Comparison of ENCODE assay signal across 28 cellular contexts in genomic region chr19:55230780-55231179, GRCh38. TPM values are rescaled to one million over a fixed set of nuclear protein-coding genes. Genes with fewer than 3 reads are reported as not detected.
DNase-seq lines count a peak whose midpoint lies in the region; ATAC-seq, FAIRE-seq and TF ChIP-seq lines count a peak whose summit lies in the region.
"Had no signal": no experiment of that assay in that cellular context is flagged by ENCODE, and none has a peak within 500 bp of the region (broad histone marks: within the 10 kb centered on the region; RNA-seq: fewer than 3 reads in every experiment).

No MANE protein-coding gene starts in this region.

- no peak for TF ChIP-seq POLR2A in K562 (conservative IDR thresholded peaks at IDR 0.05)

- no peak overlapping the region for H3K4me3 Mint-ChIP-seq in natural killer cell treated with Interleukin-12 subunit alpha and Interleukin-12 subunit beta and Interleukin-15 and Interleukin-18, amount 100 ng/mL, for 72 hours
- no peak overlapping the region for H3K4me3 Mint-ChIP-seq in natural killer cell
- no peak overlapping the region for H3K4me3 Mint-ChIP-seq in stimulated activated effector memory CD8-positive, alpha-beta T cell treated with anti-CD3 and anti-CD28 coated beads, Interleukin-12 subunit alpha, Interleukin-12 subunit beta, amount 100 ng/mL, for 72 hours
- H3K4me3 Mint-ChIP-seq: CD14-positive monocyte; CD4-positive, alpha-beta T cell; CD8-positive, alpha-beta memory T cell had no signal

- peaks cover 0 to 43% of the 10 kb centered on the region in 2 experiments; a peak in 1 of 5 replicates for H3K4me1 ChIP-seq in K562 (replicated peaks in 1 of 2; ENCODE audit: control insufficient read depth in 2 of 2, insufficient read depth in 2 of 2, low read length in 2 of 2)
- no peaks in the 10 kb centered on the region for H3K4me1 ChIP-seq in upper lobe of right lung
- H3K4me1 ChIP-seq in SJCRH30 = no peaks in the 10 kb centered on the region

- H3K27ac ChIP-seq in K562 (ENCODE audit: extremely low read depth, low read depth, low read length) (no peak overlapping the region), upper lobe of right lung (no peak overlapping the region), SJCRH30 (no peak overlapping the region)
- H3K27ac ChIP-seq: A549 had no signal

- no peaks in the 10 kb centered on the region for H3K27me3 Mint-ChIP-seq in natural killer cell treated with Interleukin-12 subunit alpha and Interleukin-12 subunit beta and Interleukin-15 and Interleukin-18, amount 100 ng/mL, for 72 hours
- H3K27me3 Mint-ChIP-seq in natural killer cell (ENCODE audit: low read depth in 2 of 2) = no peaks in the 10 kb centered on the region
- H3K27me3 Mint-ChIP-seq: CD4-positive, alpha-beta T cell; CD8-positive, alpha-beta memory T cell had no signal

- no peaks in the 10 kb centered on the region for H3K27me3 ChIP-seq in K562 (ENCODE audit: control insufficient read depth in 2 of 2, insufficient read depth in 2 of 2, low read length in 2 of 2)
- H3K27me3 ChIP-seq in upper lobe of right lung = no peaks in the 10 kb centered on the region
- H3K27me3 ChIP-seq in SJCRH30 = no peaks in the 10 kb centered on the region
- H3K27me3 ChIP-seq: BE2C; BLaER1 treated with 17β-estradiol and CSF1 and Interleukin-3, amounts not matched to agents 10 nM and 100 nM had no signal

- no peak overlapping the region for H3K27ac Mint-ChIP-seq in natural killer cell treated with Interleukin-12 subunit alpha and Interleukin-12 subunit beta and Interleukin-15 and Interleukin-18, amount 100 ng/mL, for 72 hours
- H3K27ac Mint-ChIP-seq in natural killer cell = no peak overlapping the region
- peak overlapping the region; percentile 10 for H3K27ac Mint-ChIP-seq in stimulated activated effector memory CD8-positive, alpha-beta T cell treated with anti-CD3 and anti-CD28 coated beads, Interleukin-12 subunit alpha, Interleukin-12 subunit beta, amount 100 ng/mL, for 72 hours
- H3K27ac Mint-ChIP-seq: CD4-positive, alpha-beta T cell had no signal

- FAIRE-seq in K562 (lab: Jason Lieb, UNC) = no peak
- FAIRE-seq: A549, D721Med, GM12891, GM18507, H54 had no signal

- peaks cover 3% of the 10 kb centered on the region for H3K9me1 ChIP-seq in K562 (ENCODE audit: control insufficient read depth, insufficient read depth, low read length)

- H3K4me1 Mint-ChIP-seq in natural killer cell treated with Interleukin-12 subunit alpha and Interleukin-12 subunit beta and Interleukin-15 and Interleukin-18, amount 100 ng/mL, for 72 hours (ENCODE audit: low read depth in 2 of 2) = peaks cover 8 to 14% of the 10 kb centered on the region in 2 donors
- peaks cover 11 to 12% of the 10 kb centered on the region in 2 donors for H3K4me1 Mint-ChIP-seq in natural killer cell
- peaks cover 3% of the 10 kb centered on the region for H3K4me1 Mint-ChIP-seq in stimulated activated effector memory CD8-positive, alpha-beta T cell treated with anti-CD3 and anti-CD28 coated beads, Interleukin-12 subunit alpha, Interleukin-12 subunit beta, amount 100 ng/mL, for 72 hours

- H4K20me1 ChIP-seq in K562 (replicated peaks; ENCODE audit: control insufficient read depth, insufficient read depth, low read length) = no peaks in the 10 kb centered on the region

- H3K36me3 Mint-ChIP-seq in natural killer cell treated with Interleukin-12 subunit alpha and Interleukin-12 subunit beta and Interleukin-15 and Interleukin-18, amount 100 ng/mL, for 72 hours = peaks cover 19% of the 10 kb centered on the region
- H3K36me3 Mint-ChIP-seq in natural killer cell = peaks cover 16% of the 10 kb centered on the region
- H3K36me3 Mint-ChIP-seq in stimulated activated effector memory CD8-positive, alpha-beta T cell treated with anti-CD3 and anti-CD28 coated beads, Interleukin-12 subunit alpha, Interleukin-12 subunit beta, amount 100 ng/mL, for 72 hours = peaks cover 96% of the 10 kb centered on the region

- POLR2A ChIA-PET in K562 (lab: Yijun Ruan, JAX) = interaction anchor here (1.1 kb wide), 1 partner anchor 13 kb away, joined by 3 read pairs; no protein-coding TSS in a partner anchor

- no peaks in the 10 kb centered on the region for H3K9me3 Mint-ChIP-seq in natural killer cell treated with Interleukin-12 subunit alpha and Interleukin-12 subunit beta and Interleukin-15 and Interleukin-18, amount 100 ng/mL, for 72 hours
- no peaks in the 10 kb centered on the region for H3K9me3 Mint-ChIP-seq in natural killer cell
- H3K9me3 Mint-ChIP-seq in stimulated activated effector memory CD8-positive, alpha-beta T cell treated with anti-CD3 and anti-CD28 coated beads, Interleukin-12 subunit alpha, Interleukin-12 subunit beta, amount 100 ng/mL, for 72 hours = no peaks in the 10 kb centered on the region
- H3K9me3 Mint-ChIP-seq: CD4-positive, alpha-beta T cell; CD8-positive, alpha-beta memory T cell had no signal

- WGBS in K562 (ENCODE audit: insufficient coverage, low coverage, missing lambda C conversion rate) = 94% methylated on average over 5 of the region's 13 CpGs

- no peak overlapping the region for H2AFZ ChIP-seq in K562 (ENCODE audit: low read depth, low read length)

- H3K9me3 ChIP-seq in K562 (replicated peaks; ENCODE audit: control insufficient read depth, insufficient read depth, low read depth, low read length) = no peaks in the 10 kb centered on the region
- no peaks in the 10 kb centered on the region for H3K9me3 ChIP-seq in upper lobe of right lung
- H3K9me3 ChIP-seq in SJCRH30 (replicated peaks) = no peaks in the 10 kb centered on the region
- H3K9me3 ChIP-seq: A549; BE2C; BLaER1 treated with 17β-estradiol and CSF1 and Interleukin-3, amounts not matched to agents 10 nM and 100 nM had no signal

- intact Hi-C loops in natural killer cell (cut with micrococcal nuclease) (no loop called here), K562 (cut with micrococcal nuclease) (no loop called here), upper lobe of right lung (cut with DNase I) (no loop called here)

- no peak overlapping the region for H3K4me2 ChIP-seq in K562 (ENCODE audit: insufficient read depth, low read length)
- H3K4me2 ChIP-seq: A549; BLaER1 treated with 17β-estradiol and CSF1 and Interleukin-3, amounts not matched to agents 10 nM and 100 nM had no signal

- BruUV-seq in K562 (replicated peaks; lab: Mats Ljungman, UMichigan) = no TSS peak

- no peaks in the 10 kb centered on the region for H3K79me2 ChIP-seq in K562 (ENCODE audit: control insufficient read depth, insufficient read depth, low read length)

- CTCF ChIA-PET in K562 (lab: Yijun Ruan, JAX; ENCODE audit: low intra/inter-chr PET ratio) = no interaction called here

- H3K4me3 ChIP-seq in K562 (no peak overlapping the region), upper lobe of right lung (no peak overlapping the region), SJCRH30 (no peak overlapping the region)
- H3K4me3 ChIP-seq: A549; BLaER1 treated with 17β-estradiol and CSF1 and Interleukin-3, amounts not matched to agents 10 nM and 100 nM had no signal

- no peak for TF ChIP-seq EP300 in K562 (IDR thresholded peaks at IDR 0.05; ENCODE audit: low read length)

- no peak overlapping the region for H3K9ac ChIP-seq in K562 (ENCODE audit: insufficient read depth in 1 of 2, low read depth in 2 of 2, low read length in 2 of 2)
- H3K9ac ChIP-seq: BLaER1 treated with 17β-estradiol and CSF1 and Interleukin-3, amounts not matched to agents 10 nM and 100 nM had no signal

- TF ChIP-seq CTCF in natural killer cell (IDR thresholded peaks at IDR 0.05) = no peak
- TF ChIP-seq CTCF in K562 (IDR thresholded peaks at IDR 0.05 in 2 of 3, conservative IDR thresholded peaks at IDR 0.05 in 1 of 3; ENCODE audit: insufficient read depth in 2 of 3, low read depth in 1 of 3, low read length in 3 of 3) = no peak
- no peak for TF ChIP-seq CTCF in upper lobe of right lung (IDR thresholded peaks at IDR 0.05)

- no peak for TF ChIP-seq RAD21 in K562 (CRISPR knock-in tag; conservative IDR thresholded peaks at IDR 0.05 in 1 of 2, IDR thresholded peaks at IDR 0.05 in 1 of 2)

- peaks cover 94% of the 10 kb centered on the region for H3K36me3 ChIP-seq in K562 (ENCODE audit: control insufficient read depth, insufficient read depth, low read length)
- H3K36me3 ChIP-seq in upper lobe of right lung = peaks cover 77% of the 10 kb centered on the region
- H3K36me3 ChIP-seq in SJCRH30 = peaks cover 14% of the 10 kb centered on the region

- peak; percentile 40 for DNase-seq in natural killer cell treated with Interleukin-12 subunit alpha and Interleukin-12 subunit beta and Interleukin-15 and Interleukin-18, amount 100 ng/mL, for 72 hours (ENCODE audit: low spot score)
- DNase-seq in natural killer cell = no peak
- no peak for DNase-seq in K562 (ENCODE audit: extremely low read depth in 1 of 4, low spot score in 3 of 4)
- no peak for DNase-seq in stimulated activated effector memory CD8-positive, alpha-beta T cell treated with anti-CD3 and anti-CD28 coated beads, Interleukin-12 subunit alpha, Interleukin-12 subunit beta, amount 100 ng/mL, for 72 hours (ENCODE audit: low spot score in 2 of 2)
- DNase-seq in upper lobe of right lung = peak; percentile 60
- DNase-seq in SJCRH30 = no peak
- DNase-seq in activated naive CD4-positive, alpha-beta T cell (lab: John Stamatoyannopoulos, UW) = no peak
- DNase-seq: 8988T; ACHN; AML-193; BE2C; CD4-positive, alpha-beta T cell; CD8-positive, alpha-beta memory T cell; DMS 273 treated with DMSO at 0.1 percent for 48 hours; DMS53; DMS79 treated with DMSO at 0.1 percent for 48 hours; GF-D8; GOT3; HCEC 1CT had no signal

- in situ Hi-C loops in K562 (cut with MboI) = no loop called here

- ATAC-seq in natural killer cell treated with Interleukin-12 subunit alpha and Interleukin-12 subunit beta and Interleukin-15 and Interleukin-18, amount 100 ng/mL, for 72 hours = no peak
- ATAC-seq in natural killer cell (no peak), K562 (no peak), upper lobe of right lung (no peak)
- no peak for ATAC-seq in stimulated activated effector memory CD8-positive, alpha-beta T cell treated with anti-CD3 and anti-CD28 coated beads, Interleukin-12 subunit alpha, Interleukin-12 subunit beta, amount 100 ng/mL, for 72 hours
- ATAC-seq in activated CD4-positive, CD25-positive, alpha-beta regulatory T cell treated with anti-CD3 and anti-CD28 coated beads, Interleukin-2, amount 50 U/mL, for 24 hours = no peak
- ATAC-seq: A549 had no signal

RNA-seq across cellular contexts. Expression of gene TMEM86B, which starts 2.2 kb away (rescaled TPM):
- total RNA-seq in natural killer cell treated with Interleukin-12 subunit alpha and Interleukin-12 subunit beta and Interleukin-15 and Interleukin-18, amount 100 ng/mL, for 72 hours = 10 to 100 TPM in 1 of 2 donors, 1 to 10 TPM in 1; 8.3 to 31.6 TPM
- 10 to 100 TPM; 12.6 to 14.7 (median 14.6) TPM for total RNA-seq in natural killer cell
- 8.0 and 35.1 TPM in 2 replicates for total RNA-seq in K562 (2011; cell fraction: chromatin; rRNA removed; ENCODE audit: low replicate concordance)
- 26.1 and 32.9 TPM in 2 replicates for total RNA-seq in K562 (2011; cell fraction: nucleolus; rRNA removed)
- 13.7 and 16.3 TPM in 2 replicates for total RNA-seq in K562 (2011; cell fraction: nucleoplasm; rRNA removed)
- 3.9 and 4.6 TPM in 2 replicates for total RNA-seq in K562 (2014; rRNA removed)
- 0.19 and 0.55 TPM in 2 replicates for total RNA-seq in K562 (2014; rRNA removed; fragmentation: Illumina TruSeq; extraction: Trizol)
- 2.1 TPM in 2 replicates for total RNA-seq in K562 (2015; rRNA removed; fragmentation: Illumina TruSeq; extraction: Trizol)
- total RNA-seq in K562 (2021) = 5.7 and 6.3 TPM in 2 replicates
- polyA plus RNA-seq in K562 (2011; rRNA removed) = 1.3 and 3.2 TPM in 2 replicates
- 2.8 and 7.3 TPM in 2 replicates for polyA plus RNA-seq in K562 (2011; cell fraction: cytosol; rRNA removed)
- 23.8 and 45.7 TPM in 2 replicates for polyA plus RNA-seq in K562 (2011; cell fraction: nucleus; rRNA removed)
- polyA plus RNA-seq in K562 (2012) = 5.1 and 12.3 TPM in 2 replicates
- 2.2 and 5.1 TPM in 2 replicates for polyA plus RNA-seq in K562 (2014; fragmentation: Illumina TruSeq; extraction: Trizol)
- under 1 TPM; 0.28 to 0.41 TPM for polyA plus RNA-seq in K562 (2014; fragmentation: Nextera tagmentation; extraction: Ambion mirVana)
- 6.2 and 7.9 TPM in 2 replicates for polyA plus RNA-seq in K562 (2014; rRNA removed)
- polyA minus RNA-seq in K562 (2011; rRNA and poly(A)+ RNA removed) = 0.81 and 1.5 TPM in 2 replicates
- polyA minus RNA-seq in K562 (2011; cell fraction: cytosol; rRNA and poly(A)+ RNA removed) = 1.2 TPM in 1 of 2 replicates, not detected in the other
- 4.4 and 5.9 TPM in 2 replicates for polyA minus RNA-seq in K562 (2011; cell fraction: nucleus; rRNA and poly(A)+ RNA removed)
- total RNA-seq in upper lobe of right lung = 4.3 TPM
- total RNA-seq in SJCRH30 (2014; rRNA removed; shearing (Covaris generic)) = 2.3 and 2.5 TPM in 2 replicates

RNA-seq across cellular contexts. Expression of gene PTPRH, which starts 21.5 kb away (rescaled TPM):
- under 1 TPM in 1 of 2 donors, not detected in 1; 0.11 TPM for total RNA-seq in natural killer cell treated with Interleukin-12 subunit alpha and Interleukin-12 subunit beta and Interleukin-15 and Interleukin-18, amount 100 ng/mL, for 72 hours
- total RNA-seq in natural killer cell (under 1 TPM in 1 of 3 donors, not detected in 2; 0.45 TPM), K562 (2014; rRNA removed) (24.0 and 36.5 TPM in 2 replicates), K562 (2014; rRNA removed; fragmentation: Illumina TruSeq; extraction: Trizol) (14.7 and 17.6 TPM in 2 replicates), K562 (2015; rRNA removed; fragmentation: Illumina TruSeq; extraction: Trizol) (18.6 and 19.0 TPM in 2 replicates), K562 (2021) (25.5 and 26.4 TPM in 2 replicates), upper lobe of right lung (not detected)
- 57.9 and 171 TPM in 2 replicates for total RNA-seq in K562 (2011; cell fraction: chromatin; rRNA removed; ENCODE audit: low replicate concordance)
- 67.1 and 78.4 TPM in 2 replicates for total RNA-seq in K562 (2011; cell fraction: nucleolus; rRNA removed)
- total RNA-seq in K562 (2011; cell fraction: nucleoplasm; rRNA removed) = 53.0 and 59.6 TPM in 2 replicates
- polyA plus RNA-seq in K562 (2011; rRNA removed) (33.6 and 34.3 TPM in 2 replicates), K562 (2014; fragmentation: Illumina TruSeq; extraction: Trizol) (31.2 and 33.2 TPM in 2 replicates), K562 (2014; fragmentation: Nextera tagmentation; extraction: Ambion mirVana) (1 to 10 TPM in 1 of 2 experiments, under 1 TPM in 1; 0.87 to 2.9 TPM), K562 (2014; rRNA removed) (22.7 and 22.8 TPM in 2 replicates)
- 31.6 and 38.9 TPM in 2 replicates for polyA plus RNA-seq in K562 (2011; cell fraction: cytosol; rRNA removed)
- polyA plus RNA-seq in K562 (2011; cell fraction: nucleus; rRNA removed) = 66.1 and 111 TPM in 2 replicates
- polyA plus RNA-seq in K562 (2012) = 19.2 and 61.5 TPM in 2 replicates
- polyA minus RNA-seq in K562 (2011; rRNA and poly(A)+ RNA removed) = 34.7 and 44.2 TPM in 2 replicates
- 15.8 and 20.3 TPM in 2 replicates for polyA minus RNA-seq in K562 (2011; cell fraction: cytosol; rRNA and poly(A)+ RNA removed)
- 46.6 and 47.5 TPM in 2 replicates for polyA minus RNA-seq in K562 (2011; cell fraction: nucleus; rRNA and poly(A)+ RNA removed)
- 0.94 and 1.4 TPM in 2 replicates for total RNA-seq in SJCRH30 (2014; rRNA removed; shearing (Covaris generic))
- total RNA-seq: CD4-positive, alpha-beta T cell; CD8-positive, alpha-beta memory T cell had no signal
- polyA plus RNA-seq: CD8-positive, alpha-beta memory T cell had no signal

RNA-seq across cellular contexts. Expression of gene PPP6R1, which starts 28.0 kb away (rescaled TPM):
- 100 to 1,000 TPM; 260 to 492 TPM for total RNA-seq in natural killer cell treated with Interleukin-12 subunit alpha and Interleukin-12 subunit beta and Interleukin-15 and Interleukin-18, amount 100 ng/mL, for 72 hours
- total RNA-seq in natural killer cell = 100 to 1,000 TPM; 252 to 275 (median 260) TPM
- 138 and 331 TPM in 2 replicates for total RNA-seq in K562 (2011; cell fraction: chromatin; rRNA removed; ENCODE audit: low replicate concordance)
- total RNA-seq in K562 (2011; cell fraction: nucleolus; rRNA removed) = 170 and 181 TPM in 2 replicates
- total RNA-seq in K562 (2011; cell fraction: nucleoplasm; rRNA removed) = 119 and 126 TPM in 2 replicates
- 58.3 and 78.9 TPM in 2 replicates for total RNA-seq in K562 (2014; rRNA removed)
- 25.5 and 28.1 TPM in 2 replicates for total RNA-seq in K562 (2014; rRNA removed; fragmentation: Illumina TruSeq; extraction: Trizol)
- total RNA-seq in K562 (2015; rRNA removed; fragmentation: Illumina TruSeq; extraction: Trizol) = 37.2 and 39.6 TPM in 2 replicates
- total RNA-seq in K562 (2021) = 115 and 135 TPM in 2 replicates
- 37.0 and 59.5 TPM in 2 replicates for polyA plus RNA-seq in K562 (2011; rRNA removed)
- 51.6 and 73.6 TPM in 2 replicates for polyA plus RNA-seq in K562 (2011; cell fraction: cytosol; rRNA removed)
- polyA plus RNA-seq in K562 (2011; cell fraction: nucleus; rRNA removed) = 101 and 109 TPM in 2 replicates
- 69.7 and 88.1 TPM in 2 replicates for polyA plus RNA-seq in K562 (2012)
- polyA plus RNA-seq in K562 (2014; fragmentation: Illumina TruSeq; extraction: Trizol) = 42.6 and 75.6 TPM in 2 replicates
- under 1 TPM; 0.48 to 0.89 TPM for polyA plus RNA-seq in K562 (2014; fragmentation: Nextera tagmentation; extraction: Ambion mirVana)
- polyA plus RNA-seq in K562 (2014; rRNA removed) = 72.9 and 82.6 TPM in 2 replicates
- polyA minus RNA-seq in K562 (2011; rRNA and poly(A)+ RNA removed) = 47.1 and 60.9 TPM in 2 replicates
- polyA minus RNA-seq in K562 (2011; cell fraction: cytosol; rRNA and poly(A)+ RNA removed) = 68.7 and 77.1 TPM in 2 replicates
- polyA minus RNA-seq in K562 (2011; cell fraction: nucleus; rRNA and poly(A)+ RNA removed) = 31.9 and 52.0 TPM in 2 replicates
- total RNA-seq in upper lobe of right lung = 61.0 TPM
- total RNA-seq in SJCRH30 (2014; rRNA removed; shearing (Covaris generic)) = 39.5 and 44.9 TPM in 2 replicates

RNA-seq across cellular contexts. Expression of gene HSPBP1, which starts 49.1 kb away (rescaled TPM):
- 10 to 100 TPM; 38.2 to 53.1 TPM for total RNA-seq in natural killer cell treated with Interleukin-12 subunit alpha and Interleukin-12 subunit beta and Interleukin-15 and Interleukin-18, amount 100 ng/mL, for 72 hours
- total RNA-seq in natural killer cell (10 to 100 TPM; 17.1 to 19.5 (median 18.5) TPM), K562 (2014; rRNA removed) (54.6 and 63.3 TPM in 2 replicates), K562 (2014; rRNA removed; fragmentation: Illumina TruSeq; extraction: Trizol) (12.3 and 13.9 TPM in 2 replicates), K562 (2015; rRNA removed; fragmentation: Illumina TruSeq; extraction: Trizol) (38.7 and 41.3 TPM in 2 replicates), K562 (2021) (81.3 and 85.8 TPM in 2 replicates), upper lobe of right lung (19.7 TPM)
- total RNA-seq in K562 (2011; cell fraction: chromatin; rRNA removed; ENCODE audit: low replicate concordance) = 1.8 and 7.4 TPM in 2 replicates
- 14.1 and 16.0 TPM in 2 replicates for total RNA-seq in K562 (2011; cell fraction: nucleolus; rRNA removed)
- total RNA-seq in K562 (2011; cell fraction: nucleoplasm; rRNA removed) = 5.8 and 8.5 TPM in 2 replicates
- polyA plus RNA-seq in K562 (2011; rRNA removed) (20.6 and 30.4 TPM in 2 replicates), K562 (2014; fragmentation: Illumina TruSeq; extraction: Trizol) (21.8 and 37.7 TPM in 2 replicates), K562 (2014; fragmentation: Nextera tagmentation; extraction: Ambion mirVana) (1 to 10 TPM in 1 of 2 experiments, under 1 TPM in 1; 0.83 to 1.5 TPM), K562 (2014; rRNA removed) (59.0 and 62.3 TPM in 2 replicates)
- 38.3 and 103 TPM in 2 replicates for polyA plus RNA-seq in K562 (2011; cell fraction: cytosol; rRNA removed)
- 17.4 and 24.9 TPM in 2 replicates for polyA plus RNA-seq in K562 (2011; cell fraction: nucleus; rRNA removed)
- 67.2 and 80.0 TPM in 2 replicates for polyA plus RNA-seq in K562 (2012)
- polyA minus RNA-seq in K562 (2011; rRNA and poly(A)+ RNA removed) = 5.2 and 9.1 TPM in 2 replicates
- 23.1 and 31.8 TPM in 2 replicates for polyA minus RNA-seq in K562 (2011; cell fraction: cytosol; rRNA and poly(A)+ RNA removed)
- polyA minus RNA-seq in K562 (2011; cell fraction: nucleus; rRNA and poly(A)+ RNA removed) = 6.2 and 6.8 TPM in 2 replicates
- 39.3 and 40.8 TPM in 2 replicates for total RNA-seq in SJCRH30 (2014; rRNA removed; shearing (Covaris generic))

RNA-seq across cellular contexts. Expression of gene SYT5, which starts 50.7 kb away (rescaled TPM):
- not detected for total RNA-seq in natural killer cell treated with Interleukin-12 subunit alpha and Interleukin-12 subunit beta and Interleukin-15 and Interleukin-18, amount 100 ng/mL, for 72 hours
- total RNA-seq in natural killer cell (1 to 10 TPM; 4.9 to 6.1 (median 5.3) TPM), K562 (2014; rRNA removed) (9.9 and 15.7 TPM in 2 replicates), K562 (2014; rRNA removed; fragmentation: Illumina TruSeq; extraction: Trizol) (8.8 and 9.8 TPM in 2 replicates), K562 (2015; rRNA removed; fragmentation: Illumina TruSeq; extraction: Trizol) (6.6 and 7.2 TPM in 2 replicates), K562 (2021) (19.9 and 20.9 TPM in 2 replicates), upper lobe of right lung (not detected)
- total RNA-seq in K562 (2011; cell fraction: chromatin; rRNA removed; ENCODE audit: low replicate concordance) = 8.2 and 12.8 TPM in 2 replicates
- 5.1 and 5.5 TPM in 2 replicates for total RNA-seq in K562 (2011; cell fraction: nucleolus; rRNA removed)
- 8.5 and 9.7 TPM in 2 replicates for total RNA-seq in K562 (2011; cell fraction: nucleoplasm; rRNA removed)
- polyA plus RNA-seq in K562 (2011; rRNA removed) (3.9 and 5.0 TPM in 2 replicates), K562 (2014; fragmentation: Illumina TruSeq; extraction: Trizol) (18.0 and 19.4 TPM in 2 replicates), K562 (2014; fragmentation: Nextera tagmentation; extraction: Ambion mirVana) (1 to 10 TPM; 1.3 to 2.1 TPM), K562 (2014; rRNA removed) (14.2 and 15.2 TPM in 2 replicates)
- polyA plus RNA-seq in K562 (2011; cell fraction: cytosol; rRNA removed) = 4.3 and 6.8 TPM in 2 replicates
- 5.3 and 5.7 TPM in 2 replicates for polyA plus RNA-seq in K562 (2011; cell fraction: nucleus; rRNA removed)
- 15.2 and 38.7 TPM in 2 replicates for polyA plus RNA-seq in K562 (2012)
- polyA minus RNA-seq in K562 (2011; rRNA and poly(A)+ RNA removed) = 2.4 and 5.1 TPM in 2 replicates
- polyA minus RNA-seq in K562 (2011; cell fraction: cytosol; rRNA and poly(A)+ RNA removed) = 8.4 and 13.2 TPM in 2 replicates
- 3.1 and 3.4 TPM in 2 replicates for polyA minus RNA-seq in K562 (2011; cell fraction: nucleus; rRNA and poly(A)+ RNA removed)
- total RNA-seq in SJCRH30 (2014; rRNA removed; shearing (Covaris generic)) = 0.36 TPM in 1 of 2 replicates, not detected in the other
- total RNA-seq: CD8-positive, alpha-beta memory T cell; Daoy had no signal
- polyA plus RNA-seq: CD14-positive monocyte had no signal

Comparison
In these comparisons a context has a peak if more than half of its experiments do, and no peak if none do; other contexts are left out.
1. DNase-seq: peak in natural killer cell treated with Interleukin-12 subunit alpha and Interleukin-12 subunit beta and Interleukin-15 and Interleukin-18, amount 100 ng/mL, for 72 hours (single experiment) and upper lobe of right lung (single experiment); none in natural killer cell (single experiment), K562 (0 of 4), stimulated activated effector memory CD8-positive, alpha-beta T cell treated with anti-CD3 and anti-CD28 coated beads, Interleukin-12 subunit alpha, Interleukin-12 subunit beta, amount 100 ng/mL, for 72 hours (0 of 2), SJCRH30 (0 of 2) and activated naive CD4-positive, alpha-beta T cell (0 of 4).